Comparison of ENCODE assay signal across 8 cellular contexts in the genomic region with DNA sequence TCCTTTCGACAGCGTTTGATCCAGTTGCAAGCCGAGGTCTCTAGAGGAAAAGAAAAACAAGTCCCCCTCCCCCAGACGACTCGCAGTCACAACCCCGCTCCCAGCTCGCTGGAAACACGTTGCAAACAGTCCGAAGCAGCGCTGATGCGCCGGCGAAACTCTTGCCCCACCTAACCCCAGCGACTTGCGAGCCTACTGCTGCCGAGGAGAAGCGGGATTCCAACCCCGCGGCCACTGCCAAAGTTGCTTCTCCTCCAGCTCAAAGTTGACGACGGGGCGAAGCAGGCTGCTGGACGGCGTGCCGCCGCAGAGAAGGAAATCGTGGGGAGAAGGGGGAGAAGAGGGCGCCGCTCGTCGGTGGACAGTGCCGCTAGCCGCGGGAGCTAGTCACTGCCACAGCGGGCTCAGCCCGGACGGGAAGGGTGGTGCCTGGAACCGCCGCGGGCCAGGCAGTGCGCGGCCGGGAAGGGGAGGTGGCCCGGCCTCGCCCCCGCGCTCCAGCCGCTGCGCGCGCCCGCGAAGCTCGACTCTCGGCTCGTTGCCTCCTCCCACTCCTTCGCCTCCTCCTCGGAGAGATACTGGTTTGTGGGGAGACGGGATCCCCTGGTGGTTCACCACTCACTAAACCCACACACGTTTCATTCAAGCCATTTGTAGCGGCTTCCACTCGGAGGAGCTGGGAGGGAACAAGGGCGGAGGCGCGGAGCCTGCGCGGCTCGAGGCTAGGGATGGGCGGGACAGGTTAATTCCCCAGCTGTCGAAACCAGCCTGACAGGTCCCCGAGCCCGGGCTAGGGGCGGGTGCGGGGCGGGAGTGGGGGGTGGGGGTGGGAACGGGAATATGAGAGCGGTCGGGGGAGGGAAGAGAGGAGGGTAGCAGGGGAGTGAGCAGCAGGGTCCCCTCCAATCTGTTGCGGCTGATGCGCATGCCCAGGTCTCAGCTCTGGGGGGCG. TPM values are rescaled to one million over a fixed set of nuclear protein-coding genes. Genes with fewer than 3 reads are reported as not detected.
DNase-seq lines count a peak whose midpoint lies in the region; ATAC-seq and TF ChIP-seq lines count a peak whose summit lies in the region.

A gene with protein sequence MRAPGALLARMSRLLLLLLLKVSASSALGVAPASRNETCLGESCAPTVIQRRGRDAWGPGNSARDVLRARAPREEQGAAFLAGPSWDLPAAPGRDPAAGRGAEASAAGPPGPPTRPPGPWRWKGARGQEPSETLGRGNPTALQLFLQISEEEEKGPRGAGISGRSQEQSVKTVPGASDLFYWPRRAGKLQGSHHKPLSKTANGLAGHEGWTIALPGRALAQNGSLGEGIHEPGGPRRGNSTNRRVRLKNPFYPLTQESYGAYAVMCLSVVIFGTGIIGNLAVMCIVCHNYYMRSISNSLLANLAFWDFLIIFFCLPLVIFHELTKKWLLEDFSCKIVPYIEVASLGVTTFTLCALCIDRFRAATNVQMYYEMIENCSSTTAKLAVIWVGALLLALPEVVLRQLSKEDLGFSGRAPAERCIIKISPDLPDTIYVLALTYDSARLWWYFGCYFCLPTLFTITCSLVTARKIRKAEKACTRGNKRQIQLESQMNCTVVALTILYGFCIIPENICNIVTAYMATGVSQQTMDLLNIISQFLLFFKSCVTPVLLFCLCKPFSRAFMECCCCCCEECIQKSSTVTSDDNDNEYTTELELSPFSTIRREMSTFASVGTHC (minus strand): TSS at position 392 of the 952 bp plus-strand sequence. CDS start 816 bp downstream, outside the sequence.

- no peaks in the 10 kb centered on the region for H3K36me3 Mint-ChIP-seq in activated T-helper 1 cell treated with anti-CD3 and anti-CD28 coated beads, Interleukin-12 subunit alpha, Interleukin-12 subunit beta, Interleukin-2, Interleukin-4 antibody, amounts not matched to agents 30 ng/mL and 10 ng/mL and 1 ng/mL, durations not matched to agents 14 hours and 24 hours and 36 hours (ENCODE audit: low read depth)
- no peaks in the 10 kb centered on the region for H3K36me3 Mint-ChIP-seq in nephron (ENCODE audit: low read depth)

- in situ Hi-C loops in transverse colon (cut with MboI; ENCODE audit: low pct_ligation_motif_present in 1 of 4, low pct_unique_long_range_greater_than_20kb in 1 of 4, low sequenced_read_pairs in 3 of 4): no loop called here

- H3K27me3 Mint-ChIP-seq in activated T-helper 1 cell treated with anti-CD3 and anti-CD28 coated beads, Interleukin-12 subunit alpha, Interleukin-12 subunit beta, Interleukin-2, Interleukin-4 antibody, amounts not matched to agents 30 ng/mL and 10 ng/mL and 1 ng/mL, durations not matched to agents 14 hours and 24 hours and 36 hours (ENCODE audit: insufficient read depth): peaks cover 55% of the 10 kb centered on the region
- H3K27me3 Mint-ChIP-seq in nephron (ENCODE audit: low read depth): peaks cover 44% of the 10 kb centered on the region

- H3K27ac Mint-ChIP-seq in activated T-helper 1 cell treated with anti-CD3 and anti-CD28 coated beads, Interleukin-12 subunit alpha, Interleukin-12 subunit beta, Interleukin-2, Interleukin-4 antibody, amounts not matched to agents 30 ng/mL and 10 ng/mL and 1 ng/mL, durations not matched to agents 14 hours and 24 hours and 36 hours: no peak within 1 kb of the TSS
- peak within 1 kb of the TSS in 2 of 3 experiments; percentile 18 to 19 for H3K27ac Mint-ChIP-seq in nephron

- DNase-seq in AG09319 (ENCODE audit: extremely low read depth, low read depth): no peak
- DNase-seq in NCI-H226: peak; percentile 94
- DNase-seq in activated T-helper 1 cell treated with anti-CD3 and anti-CD28 coated beads, Interleukin-12 subunit alpha, Interleukin-12 subunit beta, Interleukin-2, Interleukin-4 antibody, amounts not matched to agents 30 ng/mL and 10 ng/mL and 1 ng/mL, durations not matched to agents 14 hours and 24 hours and 36 hours (ENCODE audit: low spot score): peak; percentile 11
- DNase-seq in fibroblast of villous mesenchyme (ENCODE audit: low read depth): peak; percentile 83
- peak; percentile 59 for DNase-seq in transverse colon

- H3K36me3 ChIP-seq in transverse colon: no peaks in the 10 kb centered on the region

- peaks cover 8 to 28% (median 22%) of the 10 kb centered on the region in 4 donors for H3K4me1 ChIP-seq in transverse colon

- H3K27ac ChIP-seq in transverse colon: peak within 1 kb of the TSS; percentile 2 to 61 (median 36)

- no peak for TF ChIP-seq EP300 in transverse colon (IDR thresholded peaks at IDR 0.05; ENCODE audit: low read depth)

- H3K9me3 ChIP-seq in transverse colon: no peaks in the 10 kb centered on the region

- H3K4me3 Mint-ChIP-seq in activated T-helper 1 cell treated with anti-CD3 and anti-CD28 coated beads, Interleukin-12 subunit alpha, Interleukin-12 subunit beta, Interleukin-2, Interleukin-4 antibody, amounts not matched to agents 30 ng/mL and 10 ng/mL and 1 ng/mL, durations not matched to agents 14 hours and 24 hours and 36 hours: peak within 1 kb of the TSS; percentile 80
- peak within 1 kb of the TSS; percentile 88 to 98 (median 93) for H3K4me3 Mint-ChIP-seq in nephron

- intact Hi-C loops in activated T-helper 1 cell treated with anti-CD3 and anti-CD28 coated beads, Interleukin-12 subunit alpha, Interleukin-12 subunit beta, Interleukin-2, Interleukin-4 antibody, amounts not matched to agents 30 ng/mL and 10 ng/mL and 1 ng/mL, durations not matched to agents 14 hours and 24 hours and 36 hours (cut with micrococcal nuclease): loop anchor here (5.0 kb wide), 1 partner anchor 733 kb away; the partner anchor contains the start of gene TMEM229A
- intact Hi-C loops in transverse colon (cut with DNase I; ENCODE audit: low total_unique reads): no loop called here

- no peak for TF ChIP-seq POLR2A in transverse colon (IDR thresholded peaks at IDR 0.05)

- no peaks in the 10 kb centered on the region for H3K9me3 Mint-ChIP-seq in activated T-helper 1 cell treated with anti-CD3 and anti-CD28 coated beads, Interleukin-12 subunit alpha, Interleukin-12 subunit beta, Interleukin-2, Interleukin-4 antibody, amounts not matched to agents 30 ng/mL and 10 ng/mL and 1 ng/mL, durations not matched to agents 14 hours and 24 hours and 36 hours
- H3K9me3 Mint-ChIP-seq in nephron: peaks cover 4% of the 10 kb centered on the region

- WGBS in transverse colon (ENCODE audit: low coverage in 1 of 2), 2 donors: 0 to 2% methylated on average over 14 to 71 of the region's 81 CpGs

- peaks cover 12% of the 10 kb centered on the region for H3K4me1 Mint-ChIP-seq in activated T-helper 1 cell treated with anti-CD3 and anti-CD28 coated beads, Interleukin-12 subunit alpha, Interleukin-12 subunit beta, Interleukin-2, Interleukin-4 antibody, amounts not matched to agents 30 ng/mL and 10 ng/mL and 1 ng/mL, durations not matched to agents 14 hours and 24 hours and 36 hours (ENCODE audit: low read depth)
- H3K4me1 Mint-ChIP-seq in nephron: peaks cover 26% of the 10 kb centered on the region

- ATAC-seq in GM18861 (IDR thresholded peaks at IDR 0.05; ENCODE audit: unreplicated experiment): peak; percentile 64
- peak; percentile 67 for ATAC-seq in HG03064 (IDR thresholded peaks at IDR 0.05; ENCODE audit: low read depth, unreplicated experiment)

- H3K27me3 ChIP-seq in transverse colon: peaks cover 30% of the 10 kb centered on the region

- TF ChIP-seq CTCF in AG09319 (IDR thresholded peaks at IDR 0.05; ENCODE audit: low read depth, low read length) (peak; percentile 30), fibroblast of villous mesenchyme (IDR thresholded peaks at IDR 0.05; ENCODE audit: insufficient read depth, low read depth, low read length) (peak; percentile 58), nephron (IDR thresholded peaks at IDR 0.05; ENCODE audit: unreplicated experiment in 3 of 3) (peak in 2 of 3 experiments; percentile 30 to 32), transverse colon (IDR thresholded peaks at IDR 0.05) (peak in 1 of 5 experiments; percentile 13)

- H3K4me3 ChIP-seq in fibroblast of villous mesenchyme (ENCODE audit: low read depth, low read length) (peak within 1 kb of the TSS; percentile 67), transverse colon (peak within 1 kb of the TSS; percentile 27 to 50 (median 34))

RNA-seq across cellular contexts. Expression of the gene that starts here (rescaled TPM):
- not detected in 2 replicates for total RNA-seq in activated T-helper 1 cell treated with anti-CD3 and anti-CD28 coated beads, Interleukin-12 subunit alpha, Interleukin-12 subunit beta, Interleukin-2, Interleukin-4 antibody, amounts not matched to agents 30 ng/mL and 10 ng/mL and 1 ng/mL, durations not matched to agents 14 hours and 24 hours and 36 hours
- total RNA-seq in fibroblast of villous mesenchyme (5.6 and 8.7 TPM in 2 replicates), transverse colon (1 to 10 TPM in 2 of 4 donors, not detected in 2; 1.1 TPM)

Comparison
In these comparisons a context has a peak if more than half of its experiments do, and no peak if none do; other contexts are left out.
1. Peak in DNase-seq in activated T-helper 1 cell treated with anti-CD3 and anti-CD28 coated beads, Interleukin-12 subunit alpha, Interleukin-12 subunit beta, Interleukin-2, Interleukin-4 antibody, amounts not matched to agents 30 ng/mL and 10 ng/mL and 1 ng/mL, durations not matched to agents 14 hours and 24 hours and 36 hours; RNA of the gene not detected or under 1 TPM.